In the genomic region with DNA sequence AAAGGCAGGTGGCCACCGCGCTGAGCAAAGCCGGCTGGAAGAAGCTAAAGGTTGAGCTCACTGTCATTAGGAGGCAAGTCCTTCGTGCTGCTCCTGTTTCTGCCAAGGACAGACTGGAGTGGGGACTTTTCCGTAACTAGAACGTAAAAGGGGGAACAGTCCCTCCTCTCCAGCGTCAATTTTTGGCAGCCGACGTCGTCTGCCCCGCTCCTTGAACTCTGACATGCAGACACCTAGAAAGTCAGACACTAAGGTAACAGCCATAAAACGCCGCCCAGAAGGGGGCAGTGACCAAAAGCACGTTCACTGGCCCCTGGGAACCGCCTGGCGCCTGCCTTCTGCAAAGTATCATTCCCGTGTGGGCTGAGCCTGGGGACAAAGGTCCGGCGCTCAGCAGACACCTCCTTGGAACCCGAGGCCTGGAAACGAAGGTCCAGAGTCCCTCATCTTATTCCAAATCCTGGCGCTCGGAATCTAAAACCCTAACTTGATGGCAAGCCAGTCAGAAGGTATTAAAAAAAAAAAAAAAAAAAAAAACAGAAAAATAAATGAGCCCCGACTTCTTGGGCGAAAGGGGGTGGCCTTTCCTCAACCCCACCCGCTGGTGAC, we compare ENCODE assay signal across 8 cellular contexts. TPM values are rescaled to one million over a fixed set of nuclear protein-coding genes. Genes with fewer than 3 reads are reported as not detected.
DNase-seq lines count a peak whose midpoint lies in the region.

No MANE protein-coding gene starts in this region.

- peak overlapping the region; percentile 84 for H3K4me3 ChIP-seq in ectodermal cell (ENCODE audit: insufficient read depth, low read depth, low read length)
- H3K4me3 ChIP-seq in mesodermal cell (ENCODE audit: extremely low read depth, insufficient read depth, low read length, poor library complexity, severe bottlenecking) = peak overlapping the region; percentile 95

- WGBS in ectodermal cell, 2 experiments = 13% methylated on average over 26 of the region's 26 CpGs
- WGBS in mesodermal cell (ENCODE audit: insufficient coverage in 2 of 2), 2 experiments = 17 to 18% methylated on average over 16 of the region's 26 CpGs

- H3K4me1 ChIP-seq in ectodermal cell (ENCODE audit: control insufficient read depth, insufficient read depth, low read length) (peaks cover 32% of the 10 kb centered on the region), mesodermal cell (ENCODE audit: control insufficient read depth, insufficient read depth, low read length, poor library complexity, severe bottlenecking) (peaks cover 24% of the 10 kb centered on the region)

- no peaks in the 10 kb centered on the region for H3K9me3 ChIP-seq in ectodermal cell (ENCODE audit: control insufficient read depth, low read length)
- H3K9me3 ChIP-seq in mesodermal cell (ENCODE audit: control insufficient read depth, low read length) = peaks cover 5% of the 10 kb centered on the region

- H3K27ac ChIP-seq in ectodermal cell (ENCODE audit: insufficient read depth, low read depth, low read length, poor library complexity, severe bottlenecking) (no peak overlapping the region), mesodermal cell (ENCODE audit: low read depth, low read length, severe bottlenecking) (peak overlapping the region; percentile 78), temporal lobe (ENCODE audit: low read depth, low read length) (peak overlapping the region; percentile 84)

- H3K36me3 ChIP-seq in ectodermal cell (ENCODE audit: control insufficient read depth, insufficient read depth, low read length) (no peaks in the 10 kb centered on the region), mesodermal cell (ENCODE audit: control insufficient read depth, insufficient read depth, low read length) (peaks cover 10% of the 10 kb centered on the region)

- H3K27me3 ChIP-seq in ectodermal cell (ENCODE audit: control insufficient read depth, insufficient read depth, low read length, poor library complexity, severe bottlenecking) = no peaks in the 10 kb centered on the region

- DNase-seq in DMS 273 (lab: John Stamatoyannopoulos, UW; ENCODE audit: unreplicated experiment) = peak; percentile 54
- no peak for DNase-seq in DMS 273 treated with DMSO at 0.1 percent for 48 hours (lab: John Stamatoyannopoulos, UW)
- DNase-seq in NCI-H1105 treated with DMSO at 0.1 percent for 48 hours (lab: John Stamatoyannopoulos, UW) = peak; percentile 34
- DNase-seq in activated CD4-positive, CD25-positive, alpha-beta regulatory T cell treated with anti-CD3 and anti-CD28 coated beads, Interleukin-2, amount 50 U/mL, for 72 hours = peak; percentile 37
- DNase-seq in effector CD8-positive, alpha-beta T cell (lab: John Stamatoyannopoulos, UW) = no peak

RNA-seq across cellular contexts. Expression of gene LRP1, which starts 1.1 kb away (rescaled TPM):
- polyA plus RNA-seq in ectodermal cell (2013, experiment 1 of 4) = 50.3 TPM
- 72.1 TPM for polyA plus RNA-seq in ectodermal cell (2013, experiment 2 of 4)
- 49.3 TPM for polyA plus RNA-seq in ectodermal cell (2013, experiment 3 of 4)
- polyA plus RNA-seq in ectodermal cell (2013, experiment 4 of 4) = 64.2 TPM
- 90.4 TPM for polyA plus RNA-seq in mesodermal cell (2013, experiment 1 of 2)
- 68.9 TPM for polyA plus RNA-seq in mesodermal cell (2013, experiment 2 of 2)
- 116 TPM for total RNA-seq in temporal lobe

RNA-seq across cellular contexts. Expression of gene STAT6, which starts 16.0 kb away (rescaled TPM):
- 37.1 TPM for polyA plus RNA-seq in ectodermal cell (2013, experiment 1 of 4)
- polyA plus RNA-seq in ectodermal cell (2013, experiment 2 of 4) = 30.5 TPM
- polyA plus RNA-seq in ectodermal cell (2013, experiment 3 of 4) = 23.2 TPM
- 26.4 TPM for polyA plus RNA-seq in ectodermal cell (2013, experiment 4 of 4)
- polyA plus RNA-seq in mesodermal cell (2013, experiment 1 of 2) = 52.0 TPM
- polyA plus RNA-seq in mesodermal cell (2013, experiment 2 of 2) = 49.3 TPM
- 4.9 TPM for total RNA-seq in temporal lobe

RNA-seq across cellular contexts. Expression of gene LRP1-AS, which starts 20.2 kb away (rescaled TPM):
- polyA plus RNA-seq in ectodermal cell (2013, experiment 1 of 4) = not detected
- polyA plus RNA-seq in ectodermal cell (2013, experiment 2 of 4) = not detected
- not detected for polyA plus RNA-seq in ectodermal cell (2013, experiment 3 of 4)
- polyA plus RNA-seq in ectodermal cell (2013, experiment 4 of 4) = not detected
- not detected for polyA plus RNA-seq in mesodermal cell (2013, experiment 1 of 2)
- polyA plus RNA-seq in mesodermal cell (2013, experiment 2 of 2) = not detected
- not detected for total RNA-seq in temporal lobe

RNA-seq across cellular contexts. Expression of gene NAB2, which starts 38.3 kb away (rescaled TPM):
- 40.2 TPM for polyA plus RNA-seq in ectodermal cell (2013, experiment 1 of 4)
- 37.0 TPM for polyA plus RNA-seq in ectodermal cell (2013, experiment 2 of 4)
- polyA plus RNA-seq in ectodermal cell (2013, experiment 3 of 4) = 30.3 TPM
- polyA plus RNA-seq in ectodermal cell (2013, experiment 4 of 4) = 35.0 TPM
- polyA plus RNA-seq in mesodermal cell (2013, experiment 1 of 2) = 46.9 TPM
- polyA plus RNA-seq in mesodermal cell (2013, experiment 2 of 2) = 34.1 TPM
- 16.0 TPM for total RNA-seq in temporal lobe

RNA-seq across cellular contexts. Expression of gene NEMP1, which starts 48.6 kb away (rescaled TPM):
- 41.2 TPM for polyA plus RNA-seq in ectodermal cell (2013, experiment 1 of 4)
- 39.3 TPM for polyA plus RNA-seq in ectodermal cell (2013, experiment 2 of 4)
- polyA plus RNA-seq in ectodermal cell (2013, experiment 3 of 4) = 31.8 TPM
- 33.9 TPM for polyA plus RNA-seq in ectodermal cell (2013, experiment 4 of 4)
- 21.3 TPM for polyA plus RNA-seq in mesodermal cell (2013, experiment 1 of 2)
- 19.8 TPM for polyA plus RNA-seq in mesodermal cell (2013, experiment 2 of 2)
- total RNA-seq in temporal lobe = 6.1 TPM

Comparison
In these comparisons a context has a peak if more than half of its experiments do, and no peak if none do; other contexts are left out.
1. DNase-seq: peak in DMS 273 (single experiment), NCI-H1105 treated with DMSO at 0.1 percent for 48 hours (single experiment) and activated CD4-positive, CD25-positive, alpha-beta regulatory T cell treated with anti-CD3 and anti-CD28 coated beads, Interleukin-2, amount 50 U/mL, for 72 hours (single experiment); none in DMS 273 treated with DMSO at 0.1 percent for 48 hours (single experiment) and effector CD8-positive, alpha-beta T cell (single experiment).